In the genomic region with DNA sequence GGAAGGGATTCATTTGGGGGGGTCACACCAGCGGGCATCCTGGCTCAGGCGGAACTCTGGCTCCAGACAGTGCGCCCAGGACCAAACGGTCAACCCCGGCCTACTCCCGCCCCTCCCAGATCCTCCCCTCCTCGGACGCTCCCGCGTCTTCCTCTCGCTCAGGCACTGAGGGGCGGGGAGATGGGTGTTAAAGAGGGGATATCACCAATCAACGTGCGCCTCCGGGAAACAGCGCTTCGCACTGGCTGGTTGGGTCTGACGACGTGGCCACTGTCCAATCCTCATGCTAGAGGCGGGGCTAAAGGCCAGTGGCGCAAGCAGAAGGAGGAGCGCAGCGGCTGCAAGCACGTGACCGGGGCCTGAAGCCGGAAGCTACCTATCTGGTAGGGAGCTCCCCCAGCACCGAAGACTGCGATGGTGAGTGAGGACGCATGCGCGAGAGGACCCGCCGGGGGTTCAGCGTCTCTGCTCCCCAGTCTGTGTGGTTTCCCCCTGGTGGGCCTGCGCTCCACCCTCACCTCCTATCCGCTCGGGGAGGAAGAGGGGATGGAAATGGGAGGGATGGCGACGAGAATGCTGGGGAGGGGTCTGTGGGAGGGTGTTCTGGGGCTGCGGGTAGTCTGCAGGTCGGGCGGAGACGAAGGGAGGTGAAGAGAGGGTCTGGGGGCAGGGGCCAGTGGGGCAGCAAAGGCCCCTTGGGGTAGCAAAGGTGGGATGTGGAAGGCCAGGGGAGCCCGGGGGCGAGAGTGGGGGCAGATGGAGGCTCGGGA, we compare ENCODE assay signal across 8 cellular contexts. TPM values are rescaled to one million over a fixed set of nuclear protein-coding genes. Genes with fewer than 3 reads are reported as not detected.
DNase-seq lines count a peak whose midpoint lies in the region; ATAC-seq, FAIRE-seq and TF ChIP-seq lines count a peak whose summit lies in the region.

Gene LAMTOR4, plus strand, starts transcription at position 360 of the 770 bp plus-strand sequence. Its CDS starts 55 bp downstream, at position 415.

- FAIRE-seq in GM12892 (lab: Jason Lieb, UNC) = peak; percentile 98

- H3K27me3 Mint-ChIP-seq in type B pancreatic cell = no peaks in the 10 kb centered on the region

- peak; percentile 85 for TF ChIP-seq POLR2A in GM12892 (IDR thresholded peaks at IDR 0.05; ENCODE audit: low read depth, low read length)
- TF ChIP-seq POLR2A in adrenal gland (IDR thresholded peaks at IDR 0.05) = peak; percentile 33 to 71

- H3K27me3 ChIP-seq in adrenal gland = no peaks in the 10 kb centered on the region

- intact Hi-C loops in adrenal gland (cut with DNase I) = no loop called here
- intact Hi-C loops in cardiac septum (cut with DNase I) = no loop called here

- peak within 1 kb of the TSS; percentile 92 for H3K27ac Mint-ChIP-seq in type B pancreatic cell

- peaks cover 8% of the 10 kb centered on the region for H3K36me3 Mint-ChIP-seq in type B pancreatic cell

- H3K4me3 ChIP-seq in adrenal gland = peak within 1 kb of the TSS; percentile 73 to 84 (median 78)

- peak; percentile 97 for ATAC-seq in HG02852 (IDR thresholded peaks at IDR 0.05; ENCODE audit: unreplicated experiment)

- peaks cover 0 to 16% of the 10 kb centered on the region in 2 donors for H3K4me1 ChIP-seq in adrenal gland (replicated peaks in 1 of 2)

- H3K9me3 ChIP-seq in adrenal gland (replicated peaks in 1 of 3) = no peaks in the 10 kb centered on the region

- peak within 1 kb of the TSS in 4 of 5 donors; percentile 20 to 86 (median 64) for H3K27ac ChIP-seq in adrenal gland

- H3K4me1 Mint-ChIP-seq in type B pancreatic cell (ENCODE audit: unreplicated experiment) = peaks cover 13% of the 10 kb centered on the region

- no peaks in the 10 kb centered on the region for H3K9me3 Mint-ChIP-seq in type B pancreatic cell

- peaks cover 0 to 7% of the 10 kb centered on the region in 2 donors for H3K36me3 ChIP-seq in adrenal gland (replicated peaks in 1 of 2)

- DNase-seq in GM12892 (ENCODE audit: insufficient read length) = peak; percentile 98
- DNase-seq in NCI-H146 (lab: John Stamatoyannopoulos, UW) = peak; percentile 99
- peak; percentile 97 to 100 (median 98) for DNase-seq in T-helper 1 cell
- peak; percentile 98 to 100 (median 99) for DNase-seq in adrenal gland
- DNase-seq in cardiac septum (ENCODE audit: low spot score) = peak; percentile 99
- DNase-seq in pons (ENCODE audit: low spot score) = peak; percentile 100
- peak; percentile 96 for DNase-seq in type B pancreatic cell (ENCODE audit: extremely low spot score, unreplicated experiment)

- 0 to 1% (median 0%) methylated on average over 28 to 46 of the region's 46 CpGs for WGBS in adrenal gland, 4 donors

- peak within 1 kb of the TSS; percentile 99 for H3K4me3 Mint-ChIP-seq in type B pancreatic cell

- TF ChIP-seq CTCF in adrenal gland (IDR thresholded peaks at IDR 0.05) (peak in 1 of 6 experiments; percentile 16), type B pancreatic cell (conservative IDR thresholded peaks at IDR 0.05) (peak; percentile 28)

RNA-seq across cellular contexts. Expression of gene LAMTOR4, which starts in this region (rescaled TPM):
- polyA plus RNA-seq in GM12892 (2012; ENCODE audit: missing spikeins) = 172 TPM
- total RNA-seq in adrenal gland (100 to 1,000 TPM; 104 to 266 (median 159) TPM), cardiac septum (89.1 TPM), type B pancreatic cell (ENCODE audit: low replicate concordance) (96.7 and 109 TPM in 2 replicates)
- polyA plus RNA-seq in adrenal gland = 100 to 1,000 TPM in 2 of 3 donors, 10 to 100 TPM in 1; 33.1 to 224 (median 193) TPM

Comparison
In these comparisons a context has a peak if more than half of its experiments do, and no peak if none do; other contexts are left out.
1. Peak in every context shown above with its lines: DNase-seq, ATAC-seq, H3K4me3 ChIP-seq and H3K27ac ChIP-seq.